8 cellular contexts compared by ENCODE assay signal in genomic region chr17:28895794-28896447, GRCh38. TPM values are rescaled to one million over a fixed set of nuclear protein-coding genes. Genes with fewer than 3 reads are reported as not detected.
DNase-seq lines count a peak whose midpoint lies in the region; ATAC-seq and TF ChIP-seq lines count a peak whose summit lies in the region.

No MANE protein-coding gene starts in this region.

- H3K36me3 ChIP-seq in ES-I3 (ENCODE audit: insufficient read depth, low read length) (no peaks in the 10 kb centered on the region), SJCRH30 (no peaks in the 10 kb centered on the region; the same call in 1 of the 2 replicates), esophagus (ENCODE audit: control insufficient read depth in 2 of 2, insufficient read depth in 2 of 2, low read length in 1 of 2) (peaks cover 0 to 7% of the 10 kb centered on the region in 2 donors), prostate gland (no peaks in the 10 kb centered on the region)

- TF ChIP-seq CTCF in prostate gland (IDR thresholded peaks at IDR 0.05), result no peak

- H3K27me3 ChIP-seq in SJCRH30 (no peaks in the 10 kb centered on the region), esophagus (ENCODE audit: control insufficient read depth in 1 of 2, insufficient read depth in 2 of 2, low read length in 2 of 2) (no peaks in the 10 kb centered on the region), prostate gland (replicated peaks; ENCODE audit: insufficient read depth) (no peaks in the 10 kb centered on the region)

- H3K4me3 ChIP-seq in SJCRH30 (peak overlapping the region; percentile 71), esophagus (ENCODE audit: low read depth in 1 of 2, low read length in 2 of 2) (peak overlapping the region; percentile 64 to 85), prostate gland (peak overlapping the region; percentile 95 to 97)

- H3K27ac ChIP-seq in SJCRH30, result no peak overlapping the region
- peak overlapping the region; percentile 94 to 97 for H3K27ac ChIP-seq in esophagus (ENCODE audit: low read depth in 2 of 2, low read length in 1 of 2)
- H3K27ac ChIP-seq in prostate gland, result peak overlapping the region; percentile 96 to 97

- intact Hi-C loops in prostate gland (cut with DNase I), result loop anchor here (5.0 kb wide), 2 partner anchors 51 to 134 kb away; no protein-coding TSS in a partner anchor

- ATAC-seq in HG03354 (IDR thresholded peaks at IDR 0.05; ENCODE audit: poor library complexity, severe bottlenecking, unreplicated experiment) (no peak), GM18498 (IDR thresholded peaks at IDR 0.05; ENCODE audit: unreplicated experiment) (no peak), GM19328 (IDR thresholded peaks at IDR 0.05; ENCODE audit: unreplicated experiment) (no peak)

- no peaks in the 10 kb centered on the region for H3K9me3 ChIP-seq in ES-I3 (ENCODE audit: control insufficient read depth, insufficient read depth, low read length)
- no peaks in the 10 kb centered on the region for H3K9me3 ChIP-seq in SJCRH30 (replicated peaks)
- no peaks in the 10 kb centered on the region for H3K9me3 ChIP-seq in esophagus (ENCODE audit: control insufficient read depth in 2 of 2, insufficient read depth in 1 of 2, low read depth in 1 of 2, low read length in 1 of 2)
- H3K9me3 ChIP-seq in prostate gland, result no peaks in the 10 kb centered on the region

- peak overlapping the region; percentile 99 for H3K9ac ChIP-seq in ES-I3 (ENCODE audit: low read depth, low read length)

- peaks cover 8% of the 10 kb centered on the region for H3K4me1 ChIP-seq in ES-I3 (ENCODE audit: insufficient read depth, low read length)
- H3K4me1 ChIP-seq in SJCRH30, result peaks cover 15% of the 10 kb centered on the region; the same call in 1 of the 2 replicates
- peaks cover 7 to 9% of the 10 kb centered on the region in 2 donors for H3K4me1 ChIP-seq in esophagus (ENCODE audit: control insufficient read depth in 2 of 2, insufficient read depth in 2 of 2, low read length in 1 of 2)
- peaks cover 13% of the 10 kb centered on the region for H3K4me1 ChIP-seq in prostate gland (replicated peaks)

- 47 to 48% methylated on average over 3 of the region's 3 CpGs for whole genome bisulfite sequencing in esophagus, 2 donors
- WGBS in prostate gland, result 35% methylated on average over 3 of the region's 3 CpGs

- DNase-seq in SJCRH30, result no peak
- DNase-seq in prostate gland (ENCODE audit: low spot score), result no peak
- DNase-seq in NCI-H146 (lab: John Stamatoyannopoulos, UW), result no peak

- no peak for TF ChIP-seq POLR2A in prostate gland (IDR thresholded peaks at IDR 0.05)

RNA-seq across cellular contexts. Expression of gene FLOT2, which starts 1.6 kb away (rescaled TPM):
- total RNA-seq in SJCRH30 (2014; rRNA removed; shearing (Covaris generic)), result 44.7 and 46.4 TPM in 2 replicates
- 10 to 100 TPM; 33.0 to 52.3 TPM for polyA plus RNA-seq in esophagus
- total RNA-seq in prostate gland, result 100 to 1,000 TPM in 1 of 2 donors, 10 to 100 TPM in 1; 82.9 to 121 TPM

RNA-seq across cellular contexts. Expression of gene DHRS13, which starts 7.0 kb away (rescaled TPM):
- total RNA-seq in SJCRH30 (2014; rRNA removed; shearing (Covaris generic)), result 25.6 and 27.0 TPM in 2 replicates
- 10 to 100 TPM in 1 of 2 donors, 1 to 10 TPM in 1; 9.4 to 15.6 TPM for polyA plus RNA-seq in esophagus
- 10 to 100 TPM; 36.8 to 61.3 TPM for total RNA-seq in prostate gland

RNA-seq across cellular contexts. Expression of gene ERAL1, which starts 41.1 kb away (rescaled TPM):
- 58.2 and 63.5 TPM in 2 replicates for total RNA-seq in SJCRH30 (2014; rRNA removed; shearing (Covaris generic))
- 10 to 100 TPM; 24.0 to 32.4 TPM for polyA plus RNA-seq in esophagus
- total RNA-seq in prostate gland, result 10 to 100 TPM; 49.9 to 70.8 TPM

RNA-seq across cellular contexts. Expression of gene FAM222B, which starts 53.3 kb away (rescaled TPM):
- total RNA-seq in SJCRH30 (2014; rRNA removed; shearing (Covaris generic)), result 17.4 and 22.8 TPM in 2 replicates
- 1 to 10 TPM; 5.6 to 7.3 TPM for polyA plus RNA-seq in esophagus
- total RNA-seq in prostate gland, result 10 to 100 TPM; 14.9 to 48.9 TPM

RNA-seq across cellular contexts. Expression of gene PHF12, which starts 55.4 kb away (rescaled TPM):
- 48.5 and 49.9 TPM in 2 replicates for total RNA-seq in SJCRH30 (2014; rRNA removed; shearing (Covaris generic))
- polyA plus RNA-seq in esophagus, result 1 to 10 TPM; 8.6 to 9.1 TPM
- 100 to 1,000 TPM in 1 of 2 donors, 10 to 100 TPM in 1; 74.9 to 112 TPM for total RNA-seq in prostate gland
